9 cellular contexts compared by ENCODE assay signal in the genomic region with DNA sequence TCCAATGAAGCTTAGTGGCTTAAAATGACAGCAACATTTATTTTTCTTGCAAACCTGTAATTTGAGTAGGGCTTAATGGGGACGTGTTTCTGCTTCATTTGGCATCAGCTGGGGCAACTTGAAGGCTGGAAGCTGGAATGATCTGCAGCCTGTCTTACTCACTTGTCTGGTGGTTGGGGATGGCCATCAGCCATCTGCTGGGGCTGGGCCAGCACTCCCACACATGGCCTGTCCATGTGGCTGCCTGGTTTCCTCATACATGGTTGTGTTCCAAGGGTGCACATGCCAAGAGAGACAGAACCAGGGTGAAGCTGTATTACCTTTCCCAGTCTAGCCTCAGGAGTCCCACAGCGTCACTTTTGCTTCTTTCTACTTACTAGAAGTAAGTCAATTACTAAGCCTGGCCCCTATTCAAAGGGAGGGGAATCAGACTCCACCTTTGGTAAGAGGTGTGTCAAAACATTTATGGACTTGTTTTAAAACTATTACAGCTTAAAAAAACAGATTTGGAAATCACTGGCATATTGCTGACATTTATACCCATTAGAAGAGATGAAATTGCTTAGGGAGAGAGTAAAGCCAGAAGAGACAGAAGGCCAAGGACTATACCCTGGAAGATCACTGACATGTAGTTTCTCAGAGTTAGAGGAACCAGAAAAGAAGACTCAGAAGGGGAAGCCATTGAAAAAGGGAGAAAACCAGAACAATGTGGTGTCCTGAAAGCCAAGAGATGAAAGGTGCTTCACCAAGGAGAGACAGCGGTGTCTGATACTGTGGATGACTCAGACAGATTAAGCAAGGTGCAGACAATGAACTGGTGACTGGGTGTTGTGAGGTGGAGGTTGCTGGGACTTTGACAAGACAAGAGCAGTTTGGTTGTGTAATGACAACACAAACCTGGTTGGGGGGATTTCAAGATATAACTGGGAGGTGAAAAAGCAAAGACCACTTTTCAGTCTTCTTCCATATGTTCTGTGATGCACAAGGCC.
DNase-seq lines count a peak whose midpoint lies in the region; ATAC-seq and TF ChIP-seq lines count a peak whose summit lies in the region.
"Had no signal": no experiment of that assay in that cellular context is flagged by ENCODE, and none has a peak within 500 bp of the region (broad histone marks: within the 10 kb centered on the region; RNA-seq: fewer than 3 reads in every experiment).

No MANE protein-coding gene starts in this region.

- intact Hi-C loops in HCT116 (cut with micrococcal nuclease), result no loop called here
- intact Hi-C loops in cardiac septum (cut with DNase I), result loop anchor here (5.0 kb wide), 2 partner anchors 47 to 62 kb away; no protein-coding TSS in a partner anchor

- POLR2A ChIA-PET in HCT116 (lab: Charles Lee), result no interaction called here

- H3K27ac Mint-ChIP-seq in mesothelial cell of epicardium, result no peak overlapping the region
- H3K27ac Mint-ChIP-seq: naive B cell had no signal

- DNase-seq in HCT116 (ENCODE audit: low read depth, low spot score) (peak; percentile 8), SK-N-DZ (ENCODE audit: low spot score) (peak; percentile 75), cardiac septum (ENCODE audit: low spot score) (peak; percentile 81), activated gamma-delta T cell treated with Interleukin-2 at 50 U/mL for 16 hours (no peak), mesothelial cell of epicardium (ENCODE audit: low spot score in 2 of 2, unreplicated experiment in 2 of 2) (no peak)
- DNase-seq in stimulated activated naive CD8-positive, alpha-beta T cell treated with anti-CD3 and anti-CD28 coated beads, Interleukin-15, Interleukin-2, amounts not matched to agents 100 U/mL and 50 U/mL, for 24 hours, result no peak
- no peak for DNase-seq in activated effector memory CD4-positive, alpha-beta T cell treated with anti-CD3 and anti-CD28 coated beads, Interleukin-2, amount 50 U/mL, for 16 hours
- DNase-seq: naive B cell had no signal

- no peak for TF ChIP-seq RAD21 in HCT116 (IDR thresholded peaks at IDR 0.05; ENCODE audit: low read depth)

- H3K4me3 Mint-ChIP-seq in mesothelial cell of epicardium, result no peak overlapping the region
- H3K4me3 Mint-ChIP-seq: naive B cell had no signal

- peaks cover 0 to 6% of the 10 kb centered on the region in 2 experiments; a peak in 2 of 4 replicates for H3K4me1 ChIP-seq in HCT116 (ENCODE audit: control insufficient read depth in 1 of 2, insufficient read depth in 2 of 2, low read length in 2 of 2)

- H3K79me2 ChIP-seq in HCT116 (ENCODE audit: insufficient read depth, low read length), result no peaks in the 10 kb centered on the region

- no peaks in the 10 kb centered on the region for H3K36me3 ChIP-seq in HCT116 (ENCODE audit: control insufficient read depth in 1 of 2, insufficient read depth in 2 of 2, low read length in 2 of 2)

- H3K27me3 Mint-ChIP-seq in mesothelial cell of epicardium (ENCODE audit: low read depth), result no peaks in the 10 kb centered on the region
- H3K27me3 Mint-ChIP-seq: naive B cell had no signal

- TF ChIP-seq CTCF in HCT116 (IDR thresholded peaks at IDR 0.05 in 2 of 3, conservative IDR thresholded peaks at IDR 0.05 in 1 of 3; ENCODE audit: borderline replicate concordance in 1 of 3, insufficient read depth in 1 of 3, low read depth in 2 of 3, low read length in 2 of 3), result no peak
- no peak for TF ChIP-seq CTCF in mesothelial cell of epicardium (IDR thresholded peaks at IDR 0.05; ENCODE audit: unreplicated experiment)

- H3K9ac ChIP-seq in HCT116 (ENCODE audit: low read length), result no peak overlapping the region

- no peak for TF ChIP-seq POLR2A in HCT116 (IDR thresholded peaks at IDR 0.05; ENCODE audit: borderline replicate concordance, extremely low read depth, insufficient read depth, insufficient read length)

- no peaks in the 10 kb centered on the region for H3K4me1 Mint-ChIP-seq in mesothelial cell of epicardium
- H3K4me1 Mint-ChIP-seq: naive B cell had no signal

- H3K9me3 ChIP-seq in HCT116 (ENCODE audit: control insufficient read depth in 1 of 2, insufficient read depth in 1 of 2, low read depth in 1 of 2, low read length in 2 of 2), result no peaks in the 10 kb centered on the region

- ATAC-seq in HCT116 (peak; percentile 50; the same call in 1 of the 2 replicates), HG02588 (IDR thresholded peaks at IDR 0.05; ENCODE audit: unreplicated experiment) (no peak)
- ATAC-seq in stimulated activated naive CD8-positive, alpha-beta T cell treated with anti-CD3 and anti-CD28 coated beads, Interleukin-15, Interleukin-2, amounts not matched to agents 100 U/mL and 50 U/mL, for 24 hours, result peak; percentile 49

- RAD21 ChIA-PET in HCT116 (lab: Charles Lee; ENCODE audit: low non-redundant PET in 1 of 2, low total read pairs in 2 of 2, uncharacterized antibody in 2 of 2, unreplicated experiment in 2 of 2), result no interaction called here

- H3K36me3 Mint-ChIP-seq in mesothelial cell of epicardium, result no peaks in the 10 kb centered on the region
- H3K36me3 Mint-ChIP-seq: naive B cell had no signal

- no peak overlapping the region for H2AFZ ChIP-seq in HCT116 (ENCODE audit: low read depth, low read length, poor library complexity, severe bottlenecking)

- no peaks in the 10 kb centered on the region for H3K9me3 Mint-ChIP-seq in mesothelial cell of epicardium

- no peaks in the 10 kb centered on the region for H3K27me3 ChIP-seq in HCT116 (ENCODE audit: insufficient read depth, low read length)

- no TSS peak for BruUV-seq in HCT116 (replicated peaks; lab: Mats Ljungman, UMichigan)

- H4K20me1 ChIP-seq in HCT116 (ENCODE audit: insufficient read depth), result no peaks in the 10 kb centered on the region

- H3K9me2 ChIP-seq in HCT116 (ENCODE audit: insufficient read depth), result no peaks in the 10 kb centered on the region

- H3K4me2 ChIP-seq in HCT116 (ENCODE audit: low read length), result no peak overlapping the region

- no peak overlapping the region for H3K27ac ChIP-seq in HCT116 (ENCODE audit: low read depth, low read length)

- CTCF ChIA-PET in HCT116 (lab: Charles Lee), result no interaction called here

- H3K4me3 ChIP-seq in HCT116 (replicated peaks in 1 of 2; ENCODE audit: low read depth in 1 of 2, low read length in 2 of 2), result no peak overlapping the region

TF ChIP-seq in HCT116, 20 proteins besides CTCF, POLR2A, EP300 and RAD21 (continues in another document):
- TF ChIP-seq SIN3A (IDR thresholded peaks at IDR 0.05; ENCODE audit: low read depth), result no peak
- TF ChIP-seq JUND (IDR thresholded peaks at IDR 0.05), result peak; percentile 36; the same call in 1 of the 2 replicates
- no peak for TF ChIP-seq ELF1 (IDR thresholded peaks at IDR 0.05; ENCODE audit: borderline replicate concordance, low read depth)
- TF ChIP-seq ZNF274 (IDR thresholded peaks at IDR 0.05; ENCODE audit: low read depth, low read length), result no peak
- TF ChIP-seq SRF (IDR thresholded peaks at IDR 0.05; ENCODE audit: low read depth), result no peak
- TF ChIP-seq YY1 (IDR thresholded peaks at IDR 0.05; ENCODE audit: extremely low read depth, insufficient replicate concordance, low read depth, low read length), result no peak
- TF ChIP-seq, protein P1, sequence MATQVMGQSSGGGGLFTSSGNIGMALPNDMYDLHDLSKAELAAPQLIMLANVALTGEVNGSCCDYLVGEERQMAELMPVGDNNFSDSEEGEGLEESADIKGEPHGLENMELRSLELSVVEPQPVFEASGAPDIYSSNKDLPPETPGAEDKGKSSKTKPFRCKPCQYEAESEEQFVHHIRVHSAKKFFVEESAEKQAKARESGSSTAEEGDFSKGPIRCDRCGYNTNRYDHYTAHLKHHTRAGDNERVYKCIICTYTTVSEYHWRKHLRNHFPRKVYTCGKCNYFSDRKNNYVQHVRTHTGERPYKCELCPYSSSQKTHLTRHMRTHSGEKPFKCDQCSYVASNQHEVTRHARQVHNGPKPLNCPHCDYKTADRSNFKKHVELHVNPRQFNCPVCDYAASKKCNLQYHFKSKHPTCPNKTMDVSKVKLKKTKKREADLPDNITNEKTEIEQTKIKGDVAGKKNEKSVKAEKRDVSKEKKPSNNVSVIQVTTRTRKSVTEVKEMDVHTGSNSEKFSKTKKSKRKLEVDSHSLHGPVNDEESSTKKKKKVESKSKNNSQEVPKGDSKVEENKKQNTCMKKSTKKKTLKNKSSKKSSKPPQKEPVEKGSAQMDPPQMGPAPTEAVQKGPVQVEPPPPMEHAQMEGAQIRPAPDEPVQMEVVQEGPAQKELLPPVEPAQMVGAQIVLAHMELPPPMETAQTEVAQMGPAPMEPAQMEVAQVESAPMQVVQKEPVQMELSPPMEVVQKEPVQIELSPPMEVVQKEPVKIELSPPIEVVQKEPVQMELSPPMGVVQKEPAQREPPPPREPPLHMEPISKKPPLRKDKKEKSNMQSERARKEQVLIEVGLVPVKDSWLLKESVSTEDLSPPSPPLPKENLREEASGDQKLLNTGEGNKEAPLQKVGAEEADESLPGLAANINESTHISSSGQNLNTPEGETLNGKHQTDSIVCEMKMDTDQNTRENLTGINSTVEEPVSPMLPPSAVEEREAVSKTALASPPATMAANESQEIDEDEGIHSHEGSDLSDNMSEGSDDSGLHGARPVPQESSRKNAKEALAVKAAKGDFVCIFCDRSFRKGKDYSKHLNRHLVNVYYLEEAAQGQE (IDR thresholded peaks at IDR 0.05; ENCODE audit: low read depth), result no peak
- TF ChIP-seq, protein P2, sequence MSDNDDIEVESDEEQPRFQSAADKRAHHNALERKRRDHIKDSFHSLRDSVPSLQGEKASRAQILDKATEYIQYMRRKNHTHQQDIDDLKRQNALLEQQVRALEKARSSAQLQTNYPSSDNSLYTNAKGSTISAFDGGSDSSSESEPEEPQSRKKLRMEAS (IDR thresholded peaks at IDR 0.05), result no peak
- TF ChIP-seq, protein P3, sequence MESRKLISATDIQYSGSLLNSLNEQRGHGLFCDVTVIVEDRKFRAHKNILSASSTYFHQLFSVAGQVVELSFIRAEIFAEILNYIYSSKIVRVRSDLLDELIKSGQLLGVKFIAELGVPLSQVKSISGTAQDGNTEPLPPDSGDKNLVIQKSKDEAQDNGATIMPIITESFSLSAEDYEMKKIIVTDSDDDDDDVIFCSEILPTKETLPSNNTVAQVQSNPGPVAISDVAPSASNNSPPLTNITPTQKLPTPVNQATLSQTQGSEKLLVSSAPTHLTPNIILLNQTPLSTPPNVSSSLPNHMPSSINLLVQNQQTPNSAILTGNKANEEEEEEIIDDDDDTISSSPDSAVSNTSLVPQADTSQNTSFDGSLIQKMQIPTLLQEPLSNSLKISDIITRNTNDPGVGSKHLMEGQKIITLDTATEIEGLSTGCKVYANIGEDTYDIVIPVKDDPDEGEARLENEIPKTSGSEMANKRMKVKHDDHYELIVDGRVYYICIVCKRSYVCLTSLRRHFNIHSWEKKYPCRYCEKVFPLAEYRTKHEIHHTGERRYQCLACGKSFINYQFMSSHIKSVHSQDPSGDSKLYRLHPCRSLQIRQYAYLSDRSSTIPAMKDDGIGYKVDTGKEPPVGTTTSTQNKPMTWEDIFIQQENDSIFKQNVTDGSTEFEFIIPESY (IDR thresholded peaks at IDR 0.05; ENCODE audit: extremely low read depth, insufficient replicate concordance, low read length), result no peak
- peak; percentile 75 for TF ChIP-seq CEBPB (IDR thresholded peaks at IDR 0.05; ENCODE audit: low read depth)
- no peak for TF ChIP-seq EZH2 (IDR thresholded peaks at IDR 0.05)
- no peak for TF ChIP-seq ZFX (IDR thresholded peaks at IDR 0.05)
- no peak for TF ChIP-seq EZH2phosphoT487 (IDR thresholded peaks at IDR 0.05; ENCODE audit: borderline replicate concordance)
- TF ChIP-seq SP1 (IDR thresholded peaks at IDR 0.05; ENCODE audit: low read depth), result no peak

Comparison
In these comparisons a context has a peak if more than half of its experiments do, and no peak if none do; other contexts are left out.
1. DNase-seq: peak in HCT116 (single experiment), SK-N-DZ (single experiment) and cardiac septum (single experiment); none in stimulated activated naive CD8-positive, alpha-beta T cell treated with anti-CD3 and anti-CD28 coated beads, Interleukin-15, Interleukin-2, amounts not matched to agents 100 U/mL and 50 U/mL, for 24 hours (single experiment), activated gamma-delta T cell treated with Interleukin-2 at 50 U/mL for 16 hours (single experiment), activated effector memory CD4-positive, alpha-beta T cell treated with anti-CD3 and anti-CD28 coated beads, Interleukin-2, amount 50 U/mL, for 16 hours (single experiment) and mesothelial cell of epicardium (0 of 2).